Comparison of ENCODE assay signal across 22 cellular contexts in genomic region chr7:156610130-156610529, GRCh38. TPM values are rescaled to one million over a fixed set of nuclear protein-coding genes. Genes with fewer than 3 reads are reported as not detected.
"Had no signal": no experiment of that assay in that cellular context is flagged by ENCODE, and none has a peak within 500 bp of the region (broad histone marks: within the 10 kb centered on the region; RNA-seq: fewer than 3 reads in every experiment).

No MANE protein-coding gene starts in this region.

- FAIRE-seq: islet of Langerhans, pancreas had no signal

- H3K4me1 ChIP-seq: colonic mucosa, gastrocnemius medialis had no signal

- H3K27ac ChIP-seq: epithelial cell of prostate, pancreas, right atrium auricular region, sigmoid colon, thoracic aorta had no signal

- H3K9me3 ChIP-seq: colonic mucosa, gastrocnemius medialis, pancreas, right atrium auricular region, sigmoid colon, thoracic aorta had no signal

- H3K4me3 ChIP-seq: colonic mucosa, gastrocnemius medialis, lung, pancreas, right atrium auricular region, sigmoid colon, thoracic aorta had no signal

- H3K27me3 ChIP-seq: colonic mucosa, pancreas had no signal

- ATAC-seq: esophagus mucosa; gastrocnemius medialis; left colon; left ventricle myocardium superior; natural killer cell; pancreas; stimulated activated memory B cell treated with anti-CD40 and anti-IgM and Interleukin-4, amounts not matched to agents 10 μg/mL and 1 μg/mL and 100 μg/mL, for 72 hours; stimulated activated naive CD8-positive, alpha-beta T cell treated with anti-CD3 and anti-CD28 coated beads, Interleukin-15, Interleukin-2, amounts not matched to agents 100 U/mL and 50 U/mL, for 24 hours had no signal

- DNase-seq: colonic mucosa; effector CD8-positive, alpha-beta T cell; endodermal cell; foreskin fibroblast; gastrocnemius medialis; head of caudate nucleus; left colon; left ventricle myocardium superior; natural killer cell; occipital lobe; pancreas; sigmoid colon; stimulated activated CD4-positive, alpha-beta T cell treated with anti-CD3 and anti-CD28 coated beads, Interleukin-2, amount 100 ng/mL, for 24 hours; stimulated activated CD4-positive, alpha-beta T cell treated with anti-CD3 and anti-CD28 coated beads, Interleukin-4, amount 100 ng/mL, for 4 hours; stimulated activated naive CD8-positive, alpha-beta T cell treated with anti-CD3 and anti-CD28 coated beads, Interleukin-15, Interleukin-2, amounts not matched to agents 100 U/mL and 50 U/mL, for 24 hours had no signal

- H3K36me3 ChIP-seq: colonic mucosa, gastrocnemius medialis, pancreas, right atrium auricular region, sigmoid colon, thoracic aorta had no signal

RNA-seq across cellular contexts. Expression of gene RNF32, which starts 30.4 kb away (rescaled TPM):
- total RNA-seq: left ventricle myocardium superior, thoracic aorta had no signal
